21 cellular contexts compared by ENCODE assay signal in genomic region chr16:1776672-1776955, GRCh38.
"Had no signal": no experiment of that assay in that cellular context is flagged by ENCODE, and none has a peak within 500 bp of the region (broad histone marks: within the 10 kb centered on the region; RNA-seq: fewer than 3 reads in every experiment).

No MANE protein-coding gene starts in this region.

- H3K27ac Mint-ChIP-seq: activated B cell treated with CpG ODN at 0.5 μM for 24 hours; activated naive CD8-positive, alpha-beta T cell treated with anti-CD3 and anti-CD28 coated beads for 36 hours; activated T-helper 1 cell treated with anti-CD3 and anti-CD28 coated beads, Interleukin-12 subunit alpha, Interleukin-12 subunit beta, Interleukin-2, Interleukin-4 antibody, amounts not matched to agents 30 ng/mL and 10 ng/mL and 1 ng/mL, durations not matched to agents 14 hours and 24 hours and 36 hours; dendritic cell treated with granulocyte-macrophage colony-stimulating factor and Interleukin-4, amounts not matched to agents 40 ng/mL and 50 ng/mL, for 4 days; natural killer cell; stimulated activated naive CD8-positive, alpha-beta T cell treated with anti-CD3 and anti-CD28 coated beads, Interleukin-15, Interleukin-2, amounts not matched to agents 100 ng/mL and 50 ng/mL, for 24 hours had no signal

- H3K27ac ChIP-seq: lower lobe of right lung, prostate gland, right atrium auricular region, tibial nerve, vagina had no signal

- FAIRE-seq: endothelial cell of umbilical vein, islet of Langerhans, TTC549 had no signal

- H3K27me3 Mint-ChIP-seq: activated B cell treated with CpG ODN at 0.5 μM for 24 hours; dendritic cell treated with granulocyte-macrophage colony-stimulating factor and Interleukin-4, amounts not matched to agents 40 ng/mL and 50 ng/mL, for 4 days; stimulated activated naive CD8-positive, alpha-beta T cell treated with anti-CD3 and anti-CD28 coated beads, Interleukin-15, Interleukin-2, amounts not matched to agents 100 ng/mL and 50 ng/mL, for 24 hours had no signal

- H3K9me3 Mint-ChIP-seq: activated B cell treated with CpG ODN at 0.5 μM for 24 hours; activated naive CD8-positive, alpha-beta T cell treated with anti-CD3 and anti-CD28 coated beads for 36 hours; activated T-helper 1 cell treated with anti-CD3 and anti-CD28 coated beads, Interleukin-12 subunit alpha, Interleukin-12 subunit beta, Interleukin-2, Interleukin-4 antibody, amounts not matched to agents 30 ng/mL and 10 ng/mL and 1 ng/mL, durations not matched to agents 14 hours and 24 hours and 36 hours; dendritic cell treated with granulocyte-macrophage colony-stimulating factor and Interleukin-4, amounts not matched to agents 40 ng/mL and 50 ng/mL, for 4 days; natural killer cell; stimulated activated naive CD8-positive, alpha-beta T cell treated with anti-CD3 and anti-CD28 coated beads, Interleukin-15, Interleukin-2, amounts not matched to agents 100 ng/mL and 50 ng/mL, for 24 hours had no signal

- H3K4me3 Mint-ChIP-seq: activated B cell treated with CpG ODN at 0.5 μM for 24 hours; activated naive CD8-positive, alpha-beta T cell treated with anti-CD3 and anti-CD28 coated beads for 36 hours; activated T-helper 1 cell treated with anti-CD3 and anti-CD28 coated beads, Interleukin-12 subunit alpha, Interleukin-12 subunit beta, Interleukin-2, Interleukin-4 antibody, amounts not matched to agents 30 ng/mL and 10 ng/mL and 1 ng/mL, durations not matched to agents 14 hours and 24 hours and 36 hours; dendritic cell treated with granulocyte-macrophage colony-stimulating factor and Interleukin-4, amounts not matched to agents 40 ng/mL and 50 ng/mL, for 4 days; natural killer cell; stimulated activated naive CD8-positive, alpha-beta T cell treated with anti-CD3 and anti-CD28 coated beads, Interleukin-15, Interleukin-2, amounts not matched to agents 100 ng/mL and 50 ng/mL, for 24 hours had no signal

- DNase-seq: activated B cell treated with CpG ODN at 0.5 μM for 24 hours; activated CD4-positive, alpha-beta T cell treated with anti-CD3 and anti-CD28 coated beads for 48 hours; activated gamma-delta T cell treated with Interleukin-2 at 50 U/mL for 16 hours; activated naive CD8-positive, alpha-beta T cell treated with anti-CD3 and anti-CD28 coated beads for 36 hours; amniotic stem cell; effector memory CD4-positive, alpha-beta T cell; hippocampal formation; left cardiac atrium; lower lobe of right lung; natural killer cell; SW 1271 had no signal

- H3K9me3 ChIP-seq: lower lobe of right lung, prostate gland, right atrium auricular region, tibial nerve, vagina had no signal

- H3K4me3 ChIP-seq: lower lobe of right lung, prostate gland, right atrium auricular region, tibial nerve, vagina had no signal

- H3K27me3 ChIP-seq: right atrium auricular region, tibial nerve, vagina had no signal

- H3K36me3 Mint-ChIP-seq: natural killer cell had no signal
